In genomic region chr1:58652351-58653184, GRCh38 we compare ENCODE assay signal across 8 cellular contexts. TPM values are rescaled to one million over a fixed set of nuclear protein-coding genes. Genes with fewer than 3 reads are reported as not detected.
DNase-seq lines count a peak whose midpoint lies in the region; ATAC-seq lines count a peak whose summit lies in the region.

No MANE protein-coding gene starts in this region.

- peak; percentile 88 for DNase-seq in DMS 273 (lab: John Stamatoyannopoulos, UW; ENCODE audit: unreplicated experiment)
- DNase-seq in NCI-H774 (lab: John Stamatoyannopoulos, UW): peak; percentile 64
- DNase-seq in activated CD4-positive, alpha-beta memory T cell treated with anti-CD3 and anti-CD28 coated beads for 36 hours: peak; percentile 58
- peak; percentile 48 for DNase-seq in epidermal melanocyte (ENCODE audit: insufficient read length, low spot score)
- peak; percentile 82 for DNase-seq in myocyte (ENCODE audit: low read depth)
- DNase-seq in stimulated activated naive CD4-positive, alpha-beta T cell treated with Interleukin-2 at 50 U/mL for 16 hours (lab: John Stamatoyannopoulos, UW): peak; percentile 12

- peaks cover 11% of the 10 kb centered on the region for H3K4me1 Mint-ChIP-seq in activated CD4-positive, alpha-beta memory T cell treated with anti-CD3 and anti-CD28 coated beads for 36 hours (ENCODE audit: low read depth)

- H3K27ac Mint-ChIP-seq in activated CD4-positive, alpha-beta memory T cell treated with anti-CD3 and anti-CD28 coated beads for 36 hours: no peak overlapping the region

- CTCF ChIA-PET in activated CD4-positive, alpha-beta memory T cell treated with anti-CD3 and anti-CD28 coated beads for 36 hours (lab: Charles Lee): interaction anchor here (0.6 to 7.4 kb wide), 36 partner anchors 8 to 1108 kb away, joined by 3 to 158 read pairs (median 4); partner anchors contain the start of genes MYSM1 and OMA1

- peaks cover 10% of the 10 kb centered on the region for H3K36me3 Mint-ChIP-seq in activated CD4-positive, alpha-beta memory T cell treated with anti-CD3 and anti-CD28 coated beads for 36 hours

- H3K27me3 Mint-ChIP-seq in activated CD4-positive, alpha-beta memory T cell treated with anti-CD3 and anti-CD28 coated beads for 36 hours: no peaks in the 10 kb centered on the region

- H3K9me3 Mint-ChIP-seq in activated CD4-positive, alpha-beta memory T cell treated with anti-CD3 and anti-CD28 coated beads for 36 hours: no peaks in the 10 kb centered on the region

- POLR2A ChIA-PET in activated CD4-positive, alpha-beta memory T cell treated with anti-CD3 and anti-CD28 coated beads for 36 hours (lab: Charles Lee): no interaction called here

- intact Hi-C loops in activated CD4-positive, alpha-beta memory T cell treated with anti-CD3 and anti-CD28 coated beads for 36 hours (cut with micrococcal nuclease): loop anchor here (1.0 to 2.0 kb wide), 4 partner anchors 80 to 1045 kb away; partner anchors contain the start of gene OMA1

- no peak overlapping the region for H3K4me3 Mint-ChIP-seq in activated CD4-positive, alpha-beta memory T cell treated with anti-CD3 and anti-CD28 coated beads for 36 hours

- ATAC-seq in GM19468 (IDR thresholded peaks at IDR 0.05; ENCODE audit: extremely low read depth, unreplicated experiment) (peak; percentile 54), HG03575 (IDR thresholded peaks at IDR 0.05; ENCODE audit: extremely low read depth, insufficient number of reproducible peaks, low FRiP score, unreplicated experiment) (peak; percentile 56)

RNA-seq across cellular contexts. Expression of gene MYSM1, which starts 47.3 kb away (rescaled TPM):
- total RNA-seq in activated CD4-positive, alpha-beta memory T cell treated with anti-CD3 and anti-CD28 coated beads for 36 hours: 10 to 100 TPM; 27.3 to 34.8 TPM
- 13.3 and 19.8 TPM in 2 replicates for total RNA-seq in myocyte
- polyA plus RNA-seq in myocyte (2012): 5.5 TPM

Comparison
In these comparisons a context has a peak if more than half of its experiments do, and no peak if none do; other contexts are left out.
1. Peak in every context shown above with its lines: DNase-seq and ATAC-seq.
2. DNase-seq: peak in every context shown above with its lines; median percentile 88 in DMS 273; 82 in myocyte; 64 in NCI-H774; 58 in activated CD4-positive, alpha-beta memory T cell treated with anti-CD3 and anti-CD28 coated beads for 36 hours; 48 in epidermal melanocyte; 12 in stimulated activated naive CD4-positive, alpha-beta T cell treated with Interleukin-2 at 50 U/mL for 16 hours.